In the genomic region with DNA sequence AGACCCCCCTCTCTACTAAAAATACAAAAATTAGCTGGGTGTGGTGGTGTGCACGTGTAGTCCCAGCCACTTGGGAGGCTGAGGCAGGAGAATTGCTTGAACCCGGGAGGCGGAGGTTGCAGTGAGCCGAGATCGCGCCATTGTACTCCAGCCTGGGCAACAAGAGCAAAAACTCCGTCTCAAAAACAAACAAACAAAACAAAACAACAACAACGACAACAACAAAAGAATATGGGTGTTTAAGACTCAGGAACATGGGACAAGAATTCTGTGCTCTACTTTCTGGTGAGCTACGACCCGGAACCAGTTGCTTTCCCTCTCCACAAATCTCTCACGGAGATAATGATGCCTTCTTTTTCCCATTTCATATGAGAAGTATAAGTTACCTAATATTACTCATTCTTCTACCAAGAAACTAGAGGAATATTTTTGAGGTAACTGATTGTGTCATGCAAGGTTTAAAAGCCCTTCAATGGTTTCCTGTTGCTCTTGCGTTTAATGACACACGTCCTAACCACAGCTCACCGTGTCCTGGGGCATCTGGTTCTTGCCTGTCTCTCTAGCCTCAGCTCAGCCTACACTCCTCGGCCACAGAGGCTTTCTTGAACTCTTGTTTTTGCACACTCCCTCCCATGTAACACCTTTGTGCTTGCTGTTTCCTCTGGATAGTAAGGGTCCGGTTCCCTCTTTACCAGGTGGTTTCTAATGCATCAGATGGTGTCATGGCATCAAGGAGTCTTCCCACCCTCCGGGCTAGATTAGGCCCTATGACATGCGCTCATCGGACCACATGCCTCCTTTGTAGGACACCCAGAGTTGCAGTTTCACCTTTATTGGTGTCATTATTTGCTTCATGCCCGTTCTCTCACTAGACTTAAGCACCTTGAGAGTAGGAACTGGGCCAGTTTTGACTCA, we compare ENCODE assay signal across 9 cellular contexts.
DNase-seq lines count a peak whose midpoint lies in the region; ATAC-seq, FAIRE-seq and TF ChIP-seq lines count a peak whose summit lies in the region.
"Had no signal": no experiment of that assay in that cellular context is flagged by ENCODE, and none has a peak within 500 bp of the region (broad histone marks: within the 10 kb centered on the region; RNA-seq: fewer than 3 reads in every experiment).

No MANE protein-coding gene starts in this region.

- FAIRE-seq in small intestine (lab: Jason Lieb, UNC), result no peak

- peak overlapping the region; percentile 42 for H3K4me2 ChIP-seq in BLaER1
- H3K4me2 ChIP-seq in osteoblast (ENCODE audit: insufficient read depth, low read length), result no peak overlapping the region

- H3K79me2 ChIP-seq in osteoblast (ENCODE audit: insufficient read depth, low read length), result no peaks in the 10 kb centered on the region

- ATAC-seq in GM21390 (IDR thresholded peaks at IDR 0.05; ENCODE audit: unreplicated experiment), result peak; percentile 74

- WGBS in small intestine, 3 donors, result 74 to 91% (median 81%) methylated on average over 20 of the region's 20 CpGs

- H4K20me1 ChIP-seq in BLaER1 (no peaks in the 10 kb centered on the region), osteoblast (ENCODE audit: insufficient read depth, low read length) (no peaks in the 10 kb centered on the region)

- H3K4me1 ChIP-seq in BLaER1 (peaks cover 26% of the 10 kb centered on the region), small intestine (ENCODE audit: control insufficient read depth in 2 of 2, insufficient read depth in 1 of 2, low read depth in 1 of 2, low read length in 1 of 2) (peaks cover 0 to 2% of the 10 kb centered on the region in 2 donors), osteoblast (ENCODE audit: insufficient read depth, low read length) (peaks cover 5% of the 10 kb centered on the region)

- TF ChIP-seq CTCF in osteoblast (IDR thresholded peaks at IDR 0.05; ENCODE audit: extremely low read depth, low read depth, low read length), result no peak

- 0 out of 2 replicates have a peak, but pooled peaks cover 3% of the 10 kb centered on the region for H3K9me3 ChIP-seq in BLaER1
- no peaks in the 10 kb centered on the region for H3K9me3 ChIP-seq in small intestine (ENCODE audit: control insufficient read depth, low read depth)
- H3K9me3 ChIP-seq in osteoblast (ENCODE audit: low read depth, low read length), result no peaks in the 10 kb centered on the region

- no peak overlapping the region for H3K4me3 ChIP-seq in BLaER1
- H3K4me3 ChIP-seq in small intestine (ENCODE audit: low read depth in 1 of 2, low read length in 2 of 2), result no peak overlapping the region
- H3K4me3 ChIP-seq in osteoblast (ENCODE audit: insufficient read depth, low read length), result no peak overlapping the region

- H2AFZ ChIP-seq in osteoblast (ENCODE audit: low read length), result no peak overlapping the region

- no peaks in the 10 kb centered on the region for H3K27me3 ChIP-seq in BLaER1
- H3K27me3 ChIP-seq in small intestine (ENCODE audit: control insufficient read depth in 2 of 2, insufficient read depth in 2 of 2, low read length in 2 of 2), result no peaks in the 10 kb centered on the region
- no peaks in the 10 kb centered on the region for H3K27me3 ChIP-seq in osteoblast (ENCODE audit: insufficient read depth, low read length)

- DNase-seq in Kasumi-1 (lab: John Stamatoyannopoulos, UW) (peak; percentile 52 to 59), small intestine (peak; percentile 75), anterior cingulate cortex (lab: John Stamatoyannopoulos, UW) (no peak), osteoblast (ENCODE audit: insufficient read length, low spot score, missing footprints) (no peak), OCI-M2 (lab: John Stamatoyannopoulos, UW; ENCODE audit: unreplicated experiment) (no peak)
- DNase-seq in activated T-helper 1 cell treated with anti-CD3 and anti-CD28 coated beads, Interleukin-2, amount 50 U/mL, for 16 hours (ENCODE audit: low read depth in 1 of 2, low spot score in 1 of 2), result peak; percentile 34 to 56

- H3K36me3 ChIP-seq in BLaER1 (no peaks in the 10 kb centered on the region; the same call in 1 of the 2 replicates), small intestine (ENCODE audit: control insufficient read depth in 2 of 2, insufficient read depth in 2 of 2, low read length in 2 of 2) (no peaks in the 10 kb centered on the region), osteoblast (ENCODE audit: insufficient read depth, low read length) (no peaks in the 10 kb centered on the region)

- no peak overlapping the region for H3K9ac ChIP-seq in BLaER1

- H3K27ac ChIP-seq in BLaER1, result no peak overlapping the region; the same call in 1 of the 2 replicates
- peak overlapping the region; percentile 70 to 77 for H3K27ac ChIP-seq in small intestine (ENCODE audit: low read depth in 1 of 2, low read length in 1 of 2)
- no peak overlapping the region for H3K27ac ChIP-seq in osteoblast (ENCODE audit: low read depth, low read length)
- H3K27ac ChIP-seq: C4-2B had no signal

Comparison
In these comparisons a context has a peak if more than half of its experiments do, and no peak if none do; other contexts are left out.
1. H3K27ac ChIP-seq: peak in small intestine (2 of 2); none in BLaER1 (single experiment) and osteoblast (single experiment).
2. DNase-seq: peak in Kasumi-1 (2 of 2), activated T-helper 1 cell treated with anti-CD3 and anti-CD28 coated beads, Interleukin-2, amount 50 U/mL, for 16 hours (2 of 2) and small intestine (single experiment); none in anterior cingulate cortex (0 of 58), osteoblast (single experiment) and OCI-M2 (single experiment).